In the genomic region with DNA sequence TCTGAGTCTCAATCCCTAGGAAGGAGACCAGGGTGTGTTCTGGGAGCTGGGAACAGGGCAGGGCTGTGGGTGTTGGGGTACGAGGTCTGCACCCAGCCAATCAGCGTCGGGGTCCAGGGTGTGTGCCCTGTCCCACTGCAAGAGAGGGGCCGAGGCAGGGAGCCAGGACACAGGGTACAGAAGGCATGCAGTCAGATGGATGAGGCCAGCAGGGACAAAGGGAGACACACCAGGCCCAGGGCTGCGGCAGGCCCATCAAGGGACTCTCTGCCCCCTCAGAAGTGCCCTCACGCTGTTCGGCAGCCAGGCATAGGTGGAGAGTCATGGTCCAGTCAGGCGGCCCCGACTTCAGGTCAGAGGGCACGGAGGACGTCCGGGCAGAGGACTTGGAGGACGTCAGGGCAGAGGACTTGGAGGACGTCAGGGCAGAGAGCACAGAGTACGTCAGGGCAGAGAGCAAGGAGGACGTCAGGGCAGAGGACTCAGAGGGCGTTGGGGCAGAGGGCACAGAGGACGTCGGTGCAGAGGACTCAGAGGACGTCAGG, we compare ENCODE assay signal across 20 cellular contexts. TPM values are rescaled to one million over a fixed set of nuclear protein-coding genes. Genes with fewer than 3 reads are reported as not detected.
DNase-seq lines count a peak whose midpoint lies in the region; ATAC-seq and TF ChIP-seq lines count a peak whose summit lies in the region.
"Had no signal": no experiment of that assay in that cellular context is flagged by ENCODE, and none has a peak within 500 bp of the region (broad histone marks: within the 10 kb centered on the region; RNA-seq: fewer than 3 reads in every experiment).

No MANE protein-coding gene starts in this region.

- TF ChIP-seq CTCF in CD14-positive monocyte (IDR thresholded peaks at IDR 0.05) (no peak), WTC11 (IDR thresholded peaks at IDR 0.05) (no peak), sigmoid colon (IDR thresholded peaks at IDR 0.05) (no peak)

- H3K27ac ChIP-seq in sigmoid colon: no peak overlapping the region

- H3K27me3 ChIP-seq in sigmoid colon: no peaks in the 10 kb centered on the region
- H3K27me3 ChIP-seq: BE2C had no signal

- H3K9me3 ChIP-seq in sigmoid colon: no peaks in the 10 kb centered on the region
- H3K9me3 ChIP-seq: BE2C, Caco-2, HAP-1 had no signal

- POLR2A ChIA-PET in WTC11 (lab: Charles Lee): no interaction called here

- DNase-seq in CD14-positive monocyte (ENCODE audit: low spot score) (peak; percentile 27), WTC11 (ENCODE audit: low spot score) (peak; percentile 5), islet precursor cell (peak; percentile 41), sigmoid colon (peak; percentile 53), T-helper 1 cell (no peak), cortex of kidney (lab: John Stamatoyannopoulos, UW) (no peak)
- DNase-seq: BE2C; CD4-positive, alpha-beta T cell; GDM1; MM.1S; NCI-H2081 treated with DMSO at 0.1 percent for 48 hours; NCI-H748 treated with DMSO at 0.1 percent for 48 hours; NK-92 treated with Interleukin-12 subunit alpha and Interleukin-12 subunit beta, amount 100 ng/mL, for 24 hours had no signal

- no peaks in the 10 kb centered on the region for H3K36me3 ChIP-seq in sigmoid colon
- H3K36me3 ChIP-seq: BE2C, HAP-1 had no signal

- H3K27ac Mint-ChIP-seq in CD14-positive monocyte (no peak overlapping the region), WTC11 (no peak overlapping the region)
- H3K27ac Mint-ChIP-seq: CD4-positive, alpha-beta T cell had no signal

- H3K27me3 Mint-ChIP-seq in CD14-positive monocyte (ENCODE audit: low read depth in 3 of 3): peaks cover 2 to 11% (median 6%) of the 10 kb centered on the region in 3 donors
- H3K27me3 Mint-ChIP-seq in WTC11 (ENCODE audit: low read depth): no peaks in the 10 kb centered on the region; the same call in 1 of the 2 replicates
- H3K27me3 Mint-ChIP-seq: CD4-positive, alpha-beta T cell had no signal

- H3K4me3 ChIP-seq in sigmoid colon: no peak overlapping the region
- H3K4me3 ChIP-seq: HAP-1 had no signal

- H3K4me1 Mint-ChIP-seq in CD14-positive monocyte (no peaks in the 10 kb centered on the region), WTC11 (no peaks in the 10 kb centered on the region)

- CTCF ChIA-PET in WTC11 (lab: Charles Lee): no interaction called here

- TF ChIP-seq POLR2A in sigmoid colon (IDR thresholded peaks at IDR 0.05): no peak

- H3K9me3 Mint-ChIP-seq in CD14-positive monocyte (peaks cover 0 to 5% (median 0%) of the 10 kb centered on the region in 7 donors), WTC11 (peaks cover 16% of the 10 kb centered on the region)
- H3K9me3 Mint-ChIP-seq: CD4-positive, alpha-beta T cell had no signal

- H3K36me3 Mint-ChIP-seq in CD14-positive monocyte (no peaks in the 10 kb centered on the region), WTC11 (no peaks in the 10 kb centered on the region)

- no peak for ATAC-seq in WTC11
- ATAC-seq in HG03354 (IDR thresholded peaks at IDR 0.05; ENCODE audit: poor library complexity, severe bottlenecking, unreplicated experiment): no peak
- ATAC-seq in GM21447 (IDR thresholded peaks at IDR 0.05; ENCODE audit: unreplicated experiment): no peak
- ATAC-seq: Right ventricle myocardium inferior had no signal

- WGBS in sigmoid colon, 2 donors: 79 to 86% methylated on average over 20 of the region's 20 CpGs

- no peak overlapping the region for H3K4me3 Mint-ChIP-seq in CD14-positive monocyte
- no peak overlapping the region for H3K4me3 Mint-ChIP-seq in WTC11
- H3K4me3 Mint-ChIP-seq: CD4-positive, alpha-beta T cell had no signal

- intact Hi-C loops in CD14-positive monocyte (cut with micrococcal nuclease): no loop called here
- intact Hi-C loops in sigmoid colon (cut with DNase I): no loop called here

- no peak for TF ChIP-seq EP300 in sigmoid colon (IDR thresholded peaks at IDR 0.05)

- H3K4me1 ChIP-seq in sigmoid colon: no peaks in the 10 kb centered on the region
- H3K4me1 ChIP-seq: BE2C, Caco-2, HAP-1 had no signal

TF ChIP-seq in WTC11, 78 proteins besides CTCF, POLR2A, EP300 and RAD21 (continues in another document):
- TF ChIP-seq, protein P1, sequence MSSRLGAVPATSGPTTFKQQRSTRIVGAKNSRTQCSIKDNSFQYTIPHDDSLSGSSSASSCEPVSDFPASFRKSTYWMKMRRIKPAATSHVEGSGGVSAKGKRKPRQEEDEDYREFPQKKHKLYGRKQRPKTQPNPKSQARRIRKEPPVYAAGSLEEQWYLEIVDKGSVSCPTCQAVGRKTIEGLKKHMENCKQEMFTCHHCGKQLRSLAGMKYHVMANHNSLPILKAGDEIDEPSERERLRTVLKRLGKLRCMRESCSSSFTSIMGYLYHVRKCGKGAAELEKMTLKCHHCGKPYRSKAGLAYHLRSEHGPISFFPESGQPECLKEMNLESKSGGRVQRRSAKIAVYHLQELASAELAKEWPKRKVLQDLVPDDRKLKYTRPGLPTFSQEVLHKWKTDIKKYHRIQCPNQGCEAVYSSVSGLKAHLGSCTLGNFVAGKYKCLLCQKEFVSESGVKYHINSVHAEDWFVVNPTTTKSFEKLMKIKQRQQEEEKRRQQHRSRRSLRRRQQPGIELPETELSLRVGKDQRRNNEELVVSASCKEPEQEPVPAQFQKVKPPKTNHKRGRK (CRISPR knock-in tag; IDR thresholded peaks at IDR 0.05; ENCODE audit: borderline replicate concordance): no peak
- TF ChIP-seq CREM (CRISPR knock-in tag; IDR thresholded peaks at IDR 0.05): no peak
- TF ChIP-seq, protein P2, sequence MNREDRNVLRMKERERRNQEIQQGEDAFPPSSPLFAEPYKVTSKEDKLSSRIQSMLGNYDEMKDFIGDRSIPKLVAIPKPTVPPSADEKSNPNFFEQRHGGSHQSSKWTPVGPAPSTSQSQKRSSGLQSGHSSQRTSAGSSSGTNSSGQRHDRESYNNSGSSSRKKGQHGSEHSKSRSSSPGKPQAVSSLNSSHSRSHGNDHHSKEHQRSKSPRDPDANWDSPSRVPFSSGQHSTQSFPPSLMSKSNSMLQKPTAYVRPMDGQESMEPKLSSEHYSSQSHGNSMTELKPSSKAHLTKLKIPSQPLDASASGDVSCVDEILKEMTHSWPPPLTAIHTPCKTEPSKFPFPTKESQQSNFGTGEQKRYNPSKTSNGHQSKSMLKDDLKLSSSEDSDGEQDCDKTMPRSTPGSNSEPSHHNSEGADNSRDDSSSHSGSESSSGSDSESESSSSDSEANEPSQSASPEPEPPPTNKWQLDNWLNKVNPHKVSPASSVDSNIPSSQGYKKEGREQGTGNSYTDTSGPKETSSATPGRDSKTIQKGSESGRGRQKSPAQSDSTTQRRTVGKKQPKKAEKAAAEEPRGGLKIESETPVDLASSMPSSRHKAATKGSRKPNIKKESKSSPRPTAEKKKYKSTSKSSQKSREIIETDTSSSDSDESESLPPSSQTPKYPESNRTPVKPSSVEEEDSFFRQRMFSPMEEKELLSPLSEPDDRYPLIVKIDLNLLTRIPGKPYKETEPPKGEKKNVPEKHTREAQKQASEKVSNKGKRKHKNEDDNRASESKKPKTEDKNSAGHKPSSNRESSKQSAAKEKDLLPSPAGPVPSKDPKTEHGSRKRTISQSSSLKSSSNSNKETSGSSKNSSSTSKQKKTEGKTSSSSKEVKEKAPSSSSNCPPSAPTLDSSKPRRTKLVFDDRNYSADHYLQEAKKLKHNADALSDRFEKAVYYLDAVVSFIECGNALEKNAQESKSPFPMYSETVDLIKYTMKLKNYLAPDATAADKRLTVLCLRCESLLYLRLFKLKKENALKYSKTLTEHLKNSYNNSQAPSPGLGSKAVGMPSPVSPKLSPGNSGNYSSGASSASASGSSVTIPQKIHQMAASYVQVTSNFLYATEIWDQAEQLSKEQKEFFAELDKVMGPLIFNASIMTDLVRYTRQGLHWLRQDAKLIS (CRISPR knock-in tag; IDR thresholded peaks at IDR 0.05; ENCODE audit: borderline replicate concordance): no peak
- no peak for TF ChIP-seq GTF2I (CRISPR knock-in tag; conservative IDR thresholded peaks at IDR 0.05)
- no peak for TF ChIP-seq ZNF317 (CRISPR knock-in tag; IDR thresholded peaks at IDR 0.05; ENCODE audit: borderline replicate concordance, low read depth)
- no peak for TF ChIP-seq TP53 (CRISPR knock-in tag; IDR thresholded peaks at IDR 0.05)
- no peak for TF ChIP-seq CREB1 (CRISPR knock-in tag; IDR thresholded peaks at IDR 0.05)
- no peak for TF ChIP-seq ZNF263 (CRISPR knock-in tag; IDR thresholded peaks at IDR 0.05; ENCODE audit: low read depth)
- TF ChIP-seq, protein P3, sequence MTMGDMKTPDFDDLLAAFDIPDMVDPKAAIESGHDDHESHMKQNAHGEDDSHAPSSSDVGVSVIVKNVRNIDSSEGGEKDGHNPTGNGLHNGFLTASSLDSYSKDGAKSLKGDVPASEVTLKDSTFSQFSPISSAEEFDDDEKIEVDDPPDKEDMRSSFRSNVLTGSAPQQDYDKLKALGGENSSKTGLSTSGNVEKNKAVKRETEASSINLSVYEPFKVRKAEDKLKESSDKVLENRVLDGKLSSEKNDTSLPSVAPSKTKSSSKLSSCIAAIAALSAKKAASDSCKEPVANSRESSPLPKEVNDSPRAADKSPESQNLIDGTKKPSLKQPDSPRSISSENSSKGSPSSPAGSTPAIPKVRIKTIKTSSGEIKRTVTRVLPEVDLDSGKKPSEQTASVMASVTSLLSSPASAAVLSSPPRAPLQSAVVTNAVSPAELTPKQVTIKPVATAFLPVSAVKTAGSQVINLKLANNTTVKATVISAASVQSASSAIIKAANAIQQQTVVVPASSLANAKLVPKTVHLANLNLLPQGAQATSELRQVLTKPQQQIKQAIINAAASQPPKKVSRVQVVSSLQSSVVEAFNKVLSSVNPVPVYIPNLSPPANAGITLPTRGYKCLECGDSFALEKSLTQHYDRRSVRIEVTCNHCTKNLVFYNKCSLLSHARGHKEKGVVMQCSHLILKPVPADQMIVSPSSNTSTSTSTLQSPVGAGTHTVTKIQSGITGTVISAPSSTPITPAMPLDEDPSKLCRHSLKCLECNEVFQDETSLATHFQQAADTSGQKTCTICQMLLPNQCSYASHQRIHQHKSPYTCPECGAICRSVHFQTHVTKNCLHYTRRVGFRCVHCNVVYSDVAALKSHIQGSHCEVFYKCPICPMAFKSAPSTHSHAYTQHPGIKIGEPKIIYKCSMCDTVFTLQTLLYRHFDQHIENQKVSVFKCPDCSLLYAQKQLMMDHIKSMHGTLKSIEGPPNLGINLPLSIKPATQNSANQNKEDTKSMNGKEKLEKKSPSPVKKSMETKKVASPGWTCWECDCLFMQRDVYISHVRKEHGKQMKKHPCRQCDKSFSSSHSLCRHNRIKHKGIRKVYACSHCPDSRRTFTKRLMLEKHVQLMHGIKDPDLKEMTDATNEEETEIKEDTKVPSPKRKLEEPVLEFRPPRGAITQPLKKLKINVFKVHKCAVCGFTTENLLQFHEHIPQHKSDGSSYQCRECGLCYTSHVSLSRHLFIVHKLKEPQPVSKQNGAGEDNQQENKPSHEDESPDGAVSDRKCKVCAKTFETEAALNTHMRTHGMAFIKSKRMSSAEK (CRISPR knock-in tag; IDR thresholded peaks at IDR 0.05; ENCODE audit: borderline replicate concordance): no peak

RNA-seq across cellular contexts. Expression of a gene that starts 28.8 kb away (rescaled TPM):
- under 1 TPM in 1 of 2 donors, not detected in 1; 0.74 TPM for polyA plus RNA-seq in CD14-positive monocyte
- 6.9 to 11.2 TPM (median 9.0 TPM) in 3 replicates for total RNA-seq in WTC11 (2021)
- total RNA-seq in sigmoid colon: 10 to 100 TPM in 3 of 4 donors, 1 to 10 TPM in 1; 9.2 to 33.2 (median 14.6) TPM
- 1 to 10 TPM in 2 of 3 donors, under 1 TPM in 1; 0.69 to 5.9 (median 1.2) TPM for polyA plus RNA-seq in sigmoid colon
- total RNA-seq: CD4-positive, alpha-beta T cell; NCI-H460; SK-MEL-5 had no signal

Comparison
In these comparisons a context has a peak if more than half of its experiments do, and no peak if none do; other contexts are left out.
1. DNase-seq: peak in CD14-positive monocyte (single experiment), WTC11 (single experiment), islet precursor cell (single experiment) and sigmoid colon (single experiment); none in T-helper 1 cell (0 of 5) and cortex of kidney (single experiment).